ENCODE assay signal across 8 cellular contexts in genomic region chr12:130761537-130762318, GRCh38. TPM values are rescaled to one million over a fixed set of nuclear protein-coding genes. Genes with fewer than 3 reads are reported as not detected.
DNase-seq lines count a peak whose midpoint lies in the region; ATAC-seq and TF ChIP-seq lines count a peak whose summit lies in the region.

No MANE protein-coding gene starts in this region.

- H3K79me2 ChIP-seq in OCI-LY7 (ENCODE audit: insufficient read depth, low read depth, low read length): no peaks in the 10 kb centered on the region

- H3K36me3 ChIP-seq in OCI-LY7 (ENCODE audit: insufficient read depth, low read length) (no peaks in the 10 kb centered on the region), aorta (ENCODE audit: control insufficient read depth in 1 of 2, insufficient read depth in 2 of 2, low read length in 1 of 2) (no peaks in the 10 kb centered on the region)

- no peaks in the 10 kb centered on the region for H4K20me1 ChIP-seq in OCI-LY7 (ENCODE audit: insufficient read depth, low read length)

- no peaks in the 10 kb centered on the region for H3K4me1 ChIP-seq in OCI-LY7 (ENCODE audit: insufficient read depth, low read length, poor library complexity, severe bottlenecking)
- no peaks in the 10 kb centered on the region for H3K4me1 ChIP-seq in foreskin keratinocyte
- H3K4me1 ChIP-seq in aorta (ENCODE audit: control insufficient read depth in 1 of 2, insufficient read depth in 2 of 2, low read length in 2 of 2): no peaks in the 10 kb centered on the region

- CTCF ChIA-PET in OCI-LY7 (lab: Charles Lee; ENCODE audit: unreplicated experiment): no interaction called here

- H3K9me3 ChIP-seq in OCI-LY7 (ENCODE audit: low read length): peaks cover 6% of the 10 kb centered on the region
- H3K9me3 ChIP-seq in aorta (ENCODE audit: control insufficient read depth, low read length): no peaks in the 10 kb centered on the region

- peak; percentile 38 for ATAC-seq in HG03045 (IDR thresholded peaks at IDR 0.05; ENCODE audit: unreplicated experiment)
- ATAC-seq in foreskin keratinocyte: peak; percentile 82
- peak; percentile 61 for ATAC-seq in aorta (ENCODE audit: low FRiP score)

- peak; percentile 64 for DNase-seq in NCI-H2171 treated with DMSO at 0.1 percent for 48 hours (lab: John Stamatoyannopoulos, UW)
- no peak for DNase-seq in NCI-H2171 (lab: John Stamatoyannopoulos, UW)
- peak; percentile 36 for DNase-seq in OCI-LY7 (ENCODE audit: low spot score)
- DNase-seq in activated T-helper 1 cell treated with Interleukin-2 at 50 U/mL for 16 hours (ENCODE audit: low read depth): peak; percentile 14
- peak; percentile 15 to 49 for DNase-seq in foreskin keratinocyte
- peak; percentile 45 for DNase-seq in pons (ENCODE audit: low spot score)
- no peak for DNase-seq in aorta

- H3K9me2 ChIP-seq in OCI-LY7 (ENCODE audit: insufficient read depth, low read length): no peaks in the 10 kb centered on the region

- TF ChIP-seq CTCF in OCI-LY7 (conservative IDR thresholded peaks at IDR 0.05; ENCODE audit: low read length) (peak; percentile 58), foreskin keratinocyte (conservative IDR thresholded peaks at IDR 0.05) (peak; percentile 88)

- H3K27me3 ChIP-seq in foreskin keratinocyte (no peaks in the 10 kb centered on the region), aorta (ENCODE audit: control insufficient read depth in 1 of 2, insufficient read depth in 2 of 2, low read length in 1 of 2) (no peaks in the 10 kb centered on the region)

- 34 to 36% methylated on average over 29 of the region's 29 CpGs for WGBS in aorta, 2 donors

- peak overlapping the region; percentile 33; the same call in 1 of the 2 replicates for H2AFZ ChIP-seq in OCI-LY7 (ENCODE audit: low read length)

- peak overlapping the region; percentile 56 for H3K4me2 ChIP-seq in OCI-LY7 (ENCODE audit: low read length)

- no TSS peak for BruUV-seq in OCI-LY7 (replicated peaks; lab: Mats Ljungman, UMichigan)

- H3K4me3 ChIP-seq in OCI-LY7 (ENCODE audit: low read depth, low read length, poor library complexity, severe bottlenecking): peak overlapping the region; percentile 11
- no peak overlapping the region for H3K4me3 ChIP-seq in aorta (ENCODE audit: low read length in 2 of 2)

- intact Hi-C loops in OCI-LY7 (cut with micrococcal nuclease; ENCODE audit: unreplicated experiment): loop anchor here (1.0 to 5.0 kb wide), 2 partner anchors 58 to 371 kb away; no protein-coding TSS in a partner anchor
- intact Hi-C loops in aorta (cut with DNase I): loop anchor here in 1 of 2 donors (5.0 kb wide), 1 partner anchor 56 kb away; no protein-coding TSS in a partner anchor

- POLR2A ChIA-PET in OCI-LY7 (lab: Charles Lee): no interaction called here

- no peak overlapping the region for H3K27ac ChIP-seq in OCI-LY7 (ENCODE audit: low read depth, low read length, poor library complexity, severe bottlenecking)
- no peak overlapping the region for H3K27ac ChIP-seq in foreskin keratinocyte
- no peak overlapping the region for H3K27ac ChIP-seq in aorta (ENCODE audit: low read depth in 1 of 2, low read length in 2 of 2)

RNA-seq across cellular contexts. Expression of gene RIMBP2, which starts 45.6 kb away (rescaled TPM):
- not detected in 2 replicates for total RNA-seq in OCI-LY7 (2014; rRNA removed; shearing (Covaris generic))
- not detected in 2 replicates for total RNA-seq in OCI-LY7 (2022)
- total RNA-seq in foreskin keratinocyte: 0.03 and 0.04 TPM in 2 replicates
- polyA plus RNA-seq in foreskin keratinocyte: not detected in 2 replicates
- total RNA-seq in aorta: 1 to 10 TPM in 1 of 2 donors, under 1 TPM in 1; 0.39 to 1.0 TPM
- polyA plus RNA-seq in aorta: not detected

Comparison
In these comparisons a context has a peak if more than half of its experiments do, and no peak if none do; other contexts are left out.
1. DNase-seq: peak in NCI-H2171 treated with DMSO at 0.1 percent for 48 hours (single experiment), OCI-LY7 (single experiment), activated T-helper 1 cell treated with Interleukin-2 at 50 U/mL for 16 hours (single experiment), foreskin keratinocyte (2 of 2) and pons (single experiment); none in NCI-H2171 (single experiment) and aorta (0 of 2).
2. Peak in every context shown above with its lines, with median percentiles within 50 percentile points of each other: ATAC-seq.